Comparison of ENCODE assay signal across 10 cellular contexts in the genomic region with DNA sequence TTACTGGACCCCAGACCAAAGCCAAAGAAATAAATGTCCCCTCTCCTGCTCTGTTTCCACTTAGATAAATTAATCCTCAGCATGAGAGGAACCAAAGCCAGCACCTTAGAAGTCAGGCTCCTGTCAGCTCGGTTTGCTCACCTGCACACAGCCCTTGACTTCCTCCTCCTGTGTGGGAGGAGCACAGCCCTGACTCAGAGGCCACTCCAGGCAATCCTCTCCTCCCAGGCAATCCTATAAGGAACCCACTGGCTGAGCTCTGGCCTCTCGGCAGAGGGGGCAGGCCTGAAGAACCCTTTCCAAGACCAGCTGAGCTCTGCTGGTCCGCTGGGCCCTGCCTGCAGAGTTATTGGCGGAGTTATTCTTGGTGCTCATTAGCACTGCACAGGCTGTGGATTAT. TPM values are rescaled to one million over a fixed set of nuclear protein-coding genes. Genes with fewer than 3 reads are reported as not detected.
DNase-seq lines count a peak whose midpoint lies in the region; ATAC-seq, FAIRE-seq and TF ChIP-seq lines count a peak whose summit lies in the region.
"Had no signal": no experiment of that assay in that cellular context is flagged by ENCODE, and none has a peak within 500 bp of the region (broad histone marks: within the 10 kb centered on the region; RNA-seq: fewer than 3 reads in every experiment).

No MANE protein-coding gene starts in this region.

- FAIRE-seq in kidney (lab: Jason Lieb, UNC) = no peak

- TF ChIP-seq CTCF in kidney (IDR thresholded peaks at IDR 0.05; ENCODE audit: borderline replicate concordance, extremely low read depth, insufficient read depth) = no peak

- H3K9me3 Mint-ChIP-seq in activated T-cell treated with anti-CD3 and anti-CD28 coated beads, Interleukin-2, amount 50 U/mL, for 72 hours = no peaks in the 10 kb centered on the region

- peaks cover 96% of the 10 kb centered on the region for H3K4me1 Mint-ChIP-seq in activated T-cell treated with anti-CD3 and anti-CD28 coated beads, Interleukin-2, amount 50 U/mL, for 72 hours (ENCODE audit: low read depth)

- no peak overlapping the region for H3K4me3 ChIP-seq in kidney (ENCODE audit: low read length in 2 of 2)

- no peak overlapping the region for H3K4me3 Mint-ChIP-seq in activated T-cell treated with anti-CD3 and anti-CD28 coated beads, Interleukin-2, amount 50 U/mL, for 72 hours

- DNase-seq in activated T-cell treated with anti-CD3 and anti-CD28 coated beads, Interleukin-2, amount 50 U/mL, for 72 hours = no peak
- DNase-seq in activated T-cell treated with anti-CD3 and anti-CD28 coated beads for 4 hours (no peak), SW480 (ENCODE audit: low spot score) (peak; percentile 32), kidney (peak; percentile 83), ureter (ENCODE audit: low spot score) (peak; percentile 66), NCI-H446 (lab: John Stamatoyannopoulos, UW) (no peak), NCI-H1436 treated with DMSO at 0.1 percent for 48 hours (lab: John Stamatoyannopoulos, UW) (no peak)
- DNase-seq: KBM-7 had no signal

- ATAC-seq in activated T-cell treated with anti-CD3 and anti-CD28 coated beads, Interleukin-2, amount 50 U/mL, for 72 hours (replicated peaks in 1 of 2) = no peak
- no peak for ATAC-seq in HG03095 (IDR thresholded peaks at IDR 0.05; ENCODE audit: unreplicated experiment)
- ATAC-seq: left lobe of liver had no signal

- H3K36me3 ChIP-seq in kidney (ENCODE audit: control insufficient read depth in 1 of 2, insufficient read depth in 2 of 2, low read length in 2 of 2) = no peaks in the 10 kb centered on the region

- H3K27me3 Mint-ChIP-seq in activated T-cell treated with anti-CD3 and anti-CD28 coated beads, Interleukin-2, amount 50 U/mL, for 72 hours (ENCODE audit: low read depth) = no peaks in the 10 kb centered on the region

- no peaks in the 10 kb centered on the region for H3K9me3 ChIP-seq in kidney (ENCODE audit: control insufficient read depth in 1 of 2, low read length in 2 of 2)

- peak overlapping the region in 1 of 2 donors; percentile 18 for H3K27ac ChIP-seq in kidney (ENCODE audit: low read depth in 2 of 2, low read length in 2 of 2)

- H3K4me1 ChIP-seq in kidney (ENCODE audit: control insufficient read depth in 1 of 2, insufficient read depth in 1 of 2, low read depth in 1 of 2, low read length in 2 of 2) = peaks cover 25 to 31% of the 10 kb centered on the region in 2 donors

- peak overlapping the region in 1 of 2 donors; percentile 43 for H3K9ac ChIP-seq in kidney (ENCODE audit: low read length in 2 of 2)

- peak overlapping the region; percentile 48 for H3K27ac Mint-ChIP-seq in activated T-cell treated with anti-CD3 and anti-CD28 coated beads, Interleukin-2, amount 50 U/mL, for 72 hours

- intact Hi-C loops in kidney (cut with DNase I) = no loop called here

- H3K36me3 Mint-ChIP-seq in activated T-cell treated with anti-CD3 and anti-CD28 coated beads, Interleukin-2, amount 50 U/mL, for 72 hours (ENCODE audit: insufficient read depth in 2 of 2) = no peaks in the 10 kb centered on the region

RNA-seq across cellular contexts. Expression of gene LIPC, which starts 30.8 kb away (rescaled TPM):
- total RNA-seq in activated T-cell treated with anti-CD3 and anti-CD28 coated beads, Interleukin-2, amount 50 U/mL, for 72 hours = 1 to 10 TPM in 1 of 2 donors, under 1 TPM in 1; 0.93 to 2.2 TPM
- total RNA-seq in kidney (9.9 TPM), ureter (10.5 TPM)
- polyA plus RNA-seq in kidney (ENCODE audit: insufficient read depth, low read depth, low replicate concordance) = 21.6 TPM

Comparison
In these comparisons a context has a peak if more than half of its experiments do, and no peak if none do; other contexts are left out.
1. DNase-seq: peak in SW480 (single experiment), kidney (single experiment) and ureter (single experiment); none in activated T-cell treated with anti-CD3 and anti-CD28 coated beads, Interleukin-2, amount 50 U/mL, for 72 hours (0 of 2), activated T-cell treated with anti-CD3 and anti-CD28 coated beads for 4 hours (single experiment), NCI-H446 (0 of 2) and NCI-H1436 treated with DMSO at 0.1 percent for 48 hours (single experiment).